13 cellular contexts compared by ENCODE assay signal in genomic region chr6:26094036-26094435, GRCh38. TPM values are rescaled to one million over a fixed set of nuclear protein-coding genes. Genes with fewer than 3 reads are reported as not detected.
A peak's percentile ranks its signal among the peaks of the same experiment; 100 is the strongest.
DNase-seq lines count a peak whose midpoint lies in the region; ATAC-seq lines count a peak whose summit lies in the region.
"Had no signal": no experiment of that assay in that cellular context is flagged by ENCODE, and none has a peak within 500 bp of the region (broad histone marks: within the 10 kb centered on the region; RNA-seq: fewer than 3 reads in every experiment).

No MANE protein-coding gene starts in this region.

- no peak overlapping the region for H3K4me3 Mint-ChIP-seq in activated naive CD8-positive, alpha-beta T cell treated with anti-CD3 and anti-CD28 coated beads, Interleukin-2, amount 50 U/mL, for 24 hours
- H3K4me3 Mint-ChIP-seq in activated naive CD8-positive, alpha-beta T cell treated with anti-CD3 and anti-CD28 coated beads for 36 hours, result no peak overlapping the region
- H3K4me3 Mint-ChIP-seq in dendritic cell treated with granulocyte-macrophage colony-stimulating factor and Interleukin-4, amounts not matched to agents 40 ng/mL and 50 ng/mL, for 4 days, result no peak overlapping the region
- H3K4me3 Mint-ChIP-seq: CD8-positive, alpha-beta T cell had no signal

- H3K36me3 Mint-ChIP-seq in activated naive CD8-positive, alpha-beta T cell treated with anti-CD3 and anti-CD28 coated beads, Interleukin-2, amount 50 U/mL, for 24 hours (ENCODE audit: low read depth), result no peaks in the 10 kb centered on the region
- peaks cover 4% of the 10 kb centered on the region for H3K36me3 Mint-ChIP-seq in activated naive CD8-positive, alpha-beta T cell treated with anti-CD3 and anti-CD28 coated beads for 36 hours
- H3K36me3 Mint-ChIP-seq in dendritic cell treated with granulocyte-macrophage colony-stimulating factor and Interleukin-4, amounts not matched to agents 40 ng/mL and 50 ng/mL, for 4 days (ENCODE audit: low read depth), result peaks cover 19% of the 10 kb centered on the region
- H3K36me3 Mint-ChIP-seq: CD8-positive, alpha-beta T cell had no signal

- DNase-seq in activated naive CD8-positive, alpha-beta T cell treated with anti-CD3 and anti-CD28 coated beads, Interleukin-2, amount 50 U/mL, for 24 hours, result no peak
- no peak for DNase-seq in activated naive CD8-positive, alpha-beta T cell treated with anti-CD3 and anti-CD28 coated beads for 36 hours
- DNase-seq in MV-4-11 (lab: John Stamatoyannopoulos, UW) (peak; percentile 18), AG08395 (ENCODE audit: low spot score) (no peak)
- DNase-seq: ACHN; AML-193; Calu3; CD8-positive, alpha-beta T cell; DMS79 treated with DMSO at 0.1 percent for 48 hours; GF-D8 had no signal

- peak overlapping the region; percentile 50 for H3K27ac Mint-ChIP-seq in activated naive CD8-positive, alpha-beta T cell treated with anti-CD3 and anti-CD28 coated beads, Interleukin-2, amount 50 U/mL, for 24 hours
- no peak overlapping the region for H3K27ac Mint-ChIP-seq in activated naive CD8-positive, alpha-beta T cell treated with anti-CD3 and anti-CD28 coated beads for 36 hours
- H3K27ac Mint-ChIP-seq in dendritic cell treated with granulocyte-macrophage colony-stimulating factor and Interleukin-4, amounts not matched to agents 40 ng/mL and 50 ng/mL, for 4 days, result peak overlapping the region; percentile 76
- H3K27ac Mint-ChIP-seq: CD8-positive, alpha-beta T cell had no signal

- H3K9me3 Mint-ChIP-seq in activated naive CD8-positive, alpha-beta T cell treated with anti-CD3 and anti-CD28 coated beads, Interleukin-2, amount 50 U/mL, for 24 hours, result no peaks in the 10 kb centered on the region
- H3K9me3 Mint-ChIP-seq in activated naive CD8-positive, alpha-beta T cell treated with anti-CD3 and anti-CD28 coated beads for 36 hours, result no peaks in the 10 kb centered on the region
- peaks cover 6% of the 10 kb centered on the region for H3K9me3 Mint-ChIP-seq in dendritic cell treated with granulocyte-macrophage colony-stimulating factor and Interleukin-4, amounts not matched to agents 40 ng/mL and 50 ng/mL, for 4 days
- H3K9me3 Mint-ChIP-seq: CD8-positive, alpha-beta T cell had no signal

- ATAC-seq in activated naive CD8-positive, alpha-beta T cell treated with anti-CD3 and anti-CD28 coated beads, Interleukin-2, amount 50 U/mL, for 24 hours, result no peak
- ATAC-seq in GM18868 (IDR thresholded peaks at IDR 0.05; ENCODE audit: unreplicated experiment) (no peak), HG03442 (IDR thresholded peaks at IDR 0.05; ENCODE audit: unreplicated experiment) (no peak)
- ATAC-seq: CD8-positive, alpha-beta T cell had no signal

- H3K4me1 Mint-ChIP-seq in activated naive CD8-positive, alpha-beta T cell treated with anti-CD3 and anti-CD28 coated beads, Interleukin-2, amount 50 U/mL, for 24 hours, result peaks cover 18% of the 10 kb centered on the region
- H3K4me1 Mint-ChIP-seq in activated naive CD8-positive, alpha-beta T cell treated with anti-CD3 and anti-CD28 coated beads for 36 hours, result peaks cover 14% of the 10 kb centered on the region
- peaks cover 56% of the 10 kb centered on the region for H3K4me1 Mint-ChIP-seq in dendritic cell treated with granulocyte-macrophage colony-stimulating factor and Interleukin-4, amounts not matched to agents 40 ng/mL and 50 ng/mL, for 4 days (ENCODE audit: low read depth)

- no peaks in the 10 kb centered on the region for H3K27me3 Mint-ChIP-seq in activated naive CD8-positive, alpha-beta T cell treated with anti-CD3 and anti-CD28 coated beads, Interleukin-2, amount 50 U/mL, for 24 hours
- peaks cover 3% of the 10 kb centered on the region for H3K27me3 Mint-ChIP-seq in activated naive CD8-positive, alpha-beta T cell treated with anti-CD3 and anti-CD28 coated beads for 36 hours
- peaks cover 7% of the 10 kb centered on the region for H3K27me3 Mint-ChIP-seq in dendritic cell treated with granulocyte-macrophage colony-stimulating factor and Interleukin-4, amounts not matched to agents 40 ng/mL and 50 ng/mL, for 4 days

- intact Hi-C loops in dendritic cell treated with granulocyte-macrophage colony-stimulating factor and Interleukin-4, amounts not matched to agents 40 ng/mL and 50 ng/mL, for 4 days (cut with micrococcal nuclease), result no loop called here

RNA-seq across cellular contexts. Expression of gene HFE, which starts 6.8 kb away (rescaled TPM):
- total RNA-seq in activated naive CD8-positive, alpha-beta T cell treated with anti-CD3 and anti-CD28 coated beads for 36 hours, result under 1 TPM; 0.76 to 0.80 TPM
